ENCODE assay signal across 2 cellular contexts in the genomic region with DNA sequence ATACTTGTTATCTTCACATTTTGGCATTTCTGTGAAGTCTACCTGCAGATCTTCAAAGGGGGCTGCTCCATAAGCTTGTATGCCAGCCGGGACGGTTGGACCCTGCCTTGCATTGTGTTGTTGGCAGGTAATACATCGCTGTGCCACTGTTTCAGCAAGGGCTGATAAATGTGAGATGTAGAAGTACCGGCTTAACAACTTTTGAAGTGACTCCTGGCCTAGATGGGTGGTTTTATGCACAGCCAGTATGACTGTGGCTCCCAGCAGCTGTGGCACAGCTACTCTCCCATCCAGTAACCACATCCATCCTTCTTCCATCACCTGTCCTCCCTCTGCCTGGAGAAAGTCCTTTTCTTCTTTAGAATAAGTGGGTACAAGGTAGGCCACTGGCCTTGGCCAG.
TF ChIP-seq lines count a peak whose summit lies in the region.

No MANE protein-coding gene starts in this region.

TF ChIP-seq in liver, 16 proteins besides CTCF, POLR2A, EP300 and RAD21:
- no peak for TF ChIP-seq EGR1 (IDR thresholded peaks at IDR 0.05; ENCODE audit: low read depth in 2 of 2)
- TF ChIP-seq, protein P1, sequence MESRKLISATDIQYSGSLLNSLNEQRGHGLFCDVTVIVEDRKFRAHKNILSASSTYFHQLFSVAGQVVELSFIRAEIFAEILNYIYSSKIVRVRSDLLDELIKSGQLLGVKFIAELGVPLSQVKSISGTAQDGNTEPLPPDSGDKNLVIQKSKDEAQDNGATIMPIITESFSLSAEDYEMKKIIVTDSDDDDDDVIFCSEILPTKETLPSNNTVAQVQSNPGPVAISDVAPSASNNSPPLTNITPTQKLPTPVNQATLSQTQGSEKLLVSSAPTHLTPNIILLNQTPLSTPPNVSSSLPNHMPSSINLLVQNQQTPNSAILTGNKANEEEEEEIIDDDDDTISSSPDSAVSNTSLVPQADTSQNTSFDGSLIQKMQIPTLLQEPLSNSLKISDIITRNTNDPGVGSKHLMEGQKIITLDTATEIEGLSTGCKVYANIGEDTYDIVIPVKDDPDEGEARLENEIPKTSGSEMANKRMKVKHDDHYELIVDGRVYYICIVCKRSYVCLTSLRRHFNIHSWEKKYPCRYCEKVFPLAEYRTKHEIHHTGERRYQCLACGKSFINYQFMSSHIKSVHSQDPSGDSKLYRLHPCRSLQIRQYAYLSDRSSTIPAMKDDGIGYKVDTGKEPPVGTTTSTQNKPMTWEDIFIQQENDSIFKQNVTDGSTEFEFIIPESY (IDR thresholded peaks at IDR 0.05) = no peak
- TF ChIP-seq TAF1 (conservative IDR thresholded peaks at IDR 0.05) = no peak
- no peak for TF ChIP-seq ATF3 (IDR thresholded peaks at IDR 0.05)
- no peak for TF ChIP-seq NR2F2 (IDR thresholded peaks at IDR 0.05)
- no peak for TF ChIP-seq HNF4G (IDR thresholded peaks at IDR 0.05)
- TF ChIP-seq HNF4A (conservative IDR thresholded peaks at IDR 0.05) = no peak
- TF ChIP-seq, protein P2, sequence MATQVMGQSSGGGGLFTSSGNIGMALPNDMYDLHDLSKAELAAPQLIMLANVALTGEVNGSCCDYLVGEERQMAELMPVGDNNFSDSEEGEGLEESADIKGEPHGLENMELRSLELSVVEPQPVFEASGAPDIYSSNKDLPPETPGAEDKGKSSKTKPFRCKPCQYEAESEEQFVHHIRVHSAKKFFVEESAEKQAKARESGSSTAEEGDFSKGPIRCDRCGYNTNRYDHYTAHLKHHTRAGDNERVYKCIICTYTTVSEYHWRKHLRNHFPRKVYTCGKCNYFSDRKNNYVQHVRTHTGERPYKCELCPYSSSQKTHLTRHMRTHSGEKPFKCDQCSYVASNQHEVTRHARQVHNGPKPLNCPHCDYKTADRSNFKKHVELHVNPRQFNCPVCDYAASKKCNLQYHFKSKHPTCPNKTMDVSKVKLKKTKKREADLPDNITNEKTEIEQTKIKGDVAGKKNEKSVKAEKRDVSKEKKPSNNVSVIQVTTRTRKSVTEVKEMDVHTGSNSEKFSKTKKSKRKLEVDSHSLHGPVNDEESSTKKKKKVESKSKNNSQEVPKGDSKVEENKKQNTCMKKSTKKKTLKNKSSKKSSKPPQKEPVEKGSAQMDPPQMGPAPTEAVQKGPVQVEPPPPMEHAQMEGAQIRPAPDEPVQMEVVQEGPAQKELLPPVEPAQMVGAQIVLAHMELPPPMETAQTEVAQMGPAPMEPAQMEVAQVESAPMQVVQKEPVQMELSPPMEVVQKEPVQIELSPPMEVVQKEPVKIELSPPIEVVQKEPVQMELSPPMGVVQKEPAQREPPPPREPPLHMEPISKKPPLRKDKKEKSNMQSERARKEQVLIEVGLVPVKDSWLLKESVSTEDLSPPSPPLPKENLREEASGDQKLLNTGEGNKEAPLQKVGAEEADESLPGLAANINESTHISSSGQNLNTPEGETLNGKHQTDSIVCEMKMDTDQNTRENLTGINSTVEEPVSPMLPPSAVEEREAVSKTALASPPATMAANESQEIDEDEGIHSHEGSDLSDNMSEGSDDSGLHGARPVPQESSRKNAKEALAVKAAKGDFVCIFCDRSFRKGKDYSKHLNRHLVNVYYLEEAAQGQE (IDR thresholded peaks at IDR 0.05) = no peak
- TF ChIP-seq JUND (IDR thresholded peaks at IDR 0.05) = no peak
- no peak for TF ChIP-seq GABPA (IDR thresholded peaks at IDR 0.05 in 1 of 2, conservative IDR thresholded peaks at IDR 0.05 in 1 of 2)
- TF ChIP-seq MAX (IDR thresholded peaks at IDR 0.05) = no peak

TF ChIP-seq in HepG2, 621 proteins besides CTCF, POLR2A, EP300 and RAD21:
- TF ChIP-seq ZBTB46 (CRISPR knock-in tag; IDR thresholded peaks at IDR 0.05; ENCODE audit: borderline replicate concordance) (no peak), ZNF205 (CRISPR knock-in tag; IDR thresholded peaks at IDR 0.05) (no peak), ZNF781 (CRISPR knock-in tag; IDR thresholded peaks at IDR 0.05; ENCODE audit: borderline replicate concordance, not compliant biosample characterization) (no peak)
- TF ChIP-seq, protein P3, sequence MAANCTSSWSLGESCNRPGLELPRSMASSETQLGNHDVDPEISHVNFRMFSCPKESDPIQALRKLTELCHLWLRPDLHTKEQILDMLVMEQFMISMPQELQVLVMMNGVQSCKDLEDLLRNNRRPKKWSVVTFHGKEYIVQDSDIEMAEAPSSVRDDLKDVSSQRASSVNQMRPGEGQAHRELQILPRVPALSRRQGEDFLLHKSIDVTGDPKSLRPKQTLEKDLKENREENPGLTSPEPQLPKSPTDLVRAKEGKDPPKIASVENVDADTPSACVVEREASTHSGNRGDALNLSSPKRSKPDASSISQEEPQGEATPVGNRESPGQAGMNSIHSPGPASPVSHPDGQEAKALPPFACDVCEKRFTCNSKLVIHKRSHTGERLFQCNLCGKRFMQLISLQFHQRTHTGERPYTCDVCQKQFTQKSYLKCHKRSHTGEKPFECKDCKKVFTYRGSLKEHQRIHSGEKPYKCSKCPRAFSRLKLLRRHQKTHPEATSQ (CRISPR knock-in tag; IDR thresholded peaks at IDR 0.05; ENCODE audit: borderline replicate concordance) = no peak
